1 cellular context compared by ENCODE assay signal in the genomic region with DNA sequence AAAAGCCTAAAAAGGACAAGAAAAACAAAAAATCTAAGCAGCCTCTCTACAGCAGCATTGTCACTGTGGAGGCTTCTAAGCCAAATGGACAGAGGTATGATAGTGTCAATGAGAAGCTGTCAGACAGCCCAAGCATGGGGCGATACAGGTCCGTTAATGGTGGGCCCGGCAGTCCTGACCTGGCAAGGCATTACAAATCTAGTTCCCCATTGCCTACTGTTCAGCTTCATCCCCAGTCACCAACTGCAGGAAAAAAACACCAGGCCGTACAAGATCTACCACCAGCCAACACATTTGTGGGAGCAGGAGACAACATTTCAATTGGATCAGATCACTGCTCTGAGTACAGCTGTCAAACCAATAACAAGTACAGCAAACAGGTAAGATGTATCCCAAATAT.
TF ChIP-seq lines count a peak whose summit lies in the region.

No MANE protein-coding gene starts in this region.

TF ChIP-seq in endothelial cell of umbilical vein, 7 proteins besides CTCF, POLR2A, EP300 and RAD21 (continued from another document):
- no peak for TF ChIP-seq POLR2AphosphoS5 (IDR thresholded peaks at IDR 0.05; ENCODE audit: insufficient read depth, low read depth, low read length)
TF ChIP-seq in endothelial cell of umbilical vein: peak in this region for 0.
